In the genomic region with DNA sequence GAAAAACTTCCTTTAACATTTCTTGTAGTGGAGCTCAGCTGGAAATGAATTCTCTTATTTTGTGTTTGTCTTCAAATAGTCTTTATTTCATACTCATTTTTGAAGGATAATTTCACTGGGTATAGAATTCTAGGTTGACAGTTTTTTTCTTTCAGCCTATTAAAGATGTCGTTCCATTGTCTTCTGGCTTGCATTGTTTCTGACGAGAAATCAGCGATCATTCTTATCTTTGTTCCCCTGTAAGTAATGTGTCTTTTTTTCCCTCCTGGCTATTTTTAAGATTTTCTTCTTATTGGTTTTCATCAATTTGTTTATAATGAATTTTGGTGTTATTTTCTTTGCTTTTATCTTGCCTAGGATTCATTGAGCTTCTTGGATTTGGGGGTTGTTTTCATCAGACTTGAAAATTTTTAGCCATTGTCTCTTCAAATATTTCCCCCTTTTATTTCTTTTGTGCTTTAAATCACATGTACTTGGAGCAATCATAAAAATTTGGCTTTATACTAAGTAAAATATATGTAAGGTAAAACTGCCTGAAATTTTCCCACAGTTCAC, we compare ENCODE assay signal across 21 cellular contexts.
DNase-seq lines count a peak whose midpoint lies in the region; ATAC-seq, FAIRE-seq and TF ChIP-seq lines count a peak whose summit lies in the region.
"Had no signal": no experiment of that assay in that cellular context is flagged by ENCODE, and none has a peak within 500 bp of the region (broad histone marks: within the 10 kb centered on the region; RNA-seq: fewer than 3 reads in every experiment).

No MANE protein-coding gene starts in this region.

- no peaks in the 10 kb centered on the region for H3K4me1 ChIP-seq in Karpas-422 (ENCODE audit: low read length)
- no peaks in the 10 kb centered on the region for H3K4me1 ChIP-seq in K562 (replicated peaks in 1 of 2; ENCODE audit: control insufficient read depth in 2 of 2, insufficient read depth in 2 of 2, low read length in 2 of 2)
- H3K4me1 ChIP-seq in spleen, result no peaks in the 10 kb centered on the region
- H3K4me1 ChIP-seq: A549, Caco-2 had no signal

- WGBS in K562 (ENCODE audit: insufficient coverage, low coverage, missing lambda C conversion rate), result 3% methylated on average over 3 of the region's 3 CpGs
- 92 to 99% (median 96%) methylated on average over 3 of the region's 3 CpGs for WGBS in spleen, 5 donors

- H3K27me3 ChIP-seq in Karpas-422 (ENCODE audit: low read length), result peaks cover 5% of the 10 kb centered on the region; the same call in 1 of the 2 replicates
- H3K27me3 ChIP-seq in K562 (ENCODE audit: control insufficient read depth in 2 of 2, insufficient read depth in 2 of 2, low read length in 2 of 2), result no peaks in the 10 kb centered on the region
- peaks cover 0 to 6% (median 0%) of the 10 kb centered on the region in 7 donors for H3K27me3 ChIP-seq in spleen (replicated peaks in 1 of 7)
- H3K27me3 ChIP-seq: MG63 had no signal

- no peak overlapping the region for H3K9ac ChIP-seq in Karpas-422 (ENCODE audit: low read length)
- H3K9ac ChIP-seq in K562 (ENCODE audit: insufficient read depth in 1 of 2, low read depth in 2 of 2, low read length in 2 of 2), result no peak overlapping the region
- H3K9ac ChIP-seq: KMS-11 had no signal

- ATAC-seq in K562, result no peak
- ATAC-seq: A549, Right ventricle myocardium inferior had no signal

- DNase-seq in NCI-H1105 treated with DMSO at 0.1 percent for 48 hours (lab: John Stamatoyannopoulos, UW), result peak; percentile 42
- no peak for DNase-seq in NCI-H1105 (lab: John Stamatoyannopoulos, UW)
- peak; percentile 3 for DNase-seq in ACHN
- DNase-seq in Karpas-422, result no peak
- DNase-seq in K562 (ENCODE audit: extremely low read depth in 1 of 4, low spot score in 3 of 4), result no peak
- DNase-seq in activated CD8-positive, alpha-beta memory T cell treated with anti-CD3 and anti-CD28 coated beads, Interleukin-2, amount 50 U/mL, for 4 hours, result no peak
- no peak for DNase-seq in spleen
- DNase-seq in RPMI8226, result no peak
- DNase-seq: Caco-2, DMS79 treated with DMSO at 0.1 percent for 48 hours, MG63, NCI-H1436, NCI-H2081 treated with DMSO at 0.1 percent for 48 hours, NCI-H524, T-helper 1 cell had no signal

- H3K9me2 ChIP-seq in Karpas-422 (replicated peaks; ENCODE audit: insufficient read depth, low read length), result no peaks in the 10 kb centered on the region

- H3K9me1 ChIP-seq in K562 (ENCODE audit: control insufficient read depth, insufficient read depth, low read length), result no peaks in the 10 kb centered on the region

- H3K36me3 ChIP-seq in Karpas-422 (ENCODE audit: insufficient read depth, low read length) (0 out of 2 replicates have a peak, but pooled peaks cover 4% of the 10 kb centered on the region), K562 (ENCODE audit: control insufficient read depth, insufficient read depth, low read length) (no peaks in the 10 kb centered on the region), spleen (no peaks in the 10 kb centered on the region)
- H3K36me3 ChIP-seq: MG63 had no signal

- no TSS peak for BruUV-seq in K562 (replicated peaks; lab: Mats Ljungman, UMichigan)

- H3K4me3 ChIP-seq in Karpas-422 (ENCODE audit: low read length) (peak overlapping the region; percentile 12; the same call in 1 of the 2 replicates), K562 (no peak overlapping the region), spleen (no peak overlapping the region)
- H3K4me3 ChIP-seq: A549, MG63, SK-N-MC had no signal

- H4K20me1 ChIP-seq in Karpas-422 (ENCODE audit: insufficient read depth, low read depth, low read length) (no peaks in the 10 kb centered on the region), K562 (replicated peaks; ENCODE audit: control insufficient read depth, insufficient read depth, low read length) (no peaks in the 10 kb centered on the region)

- H3K9me3 ChIP-seq in Karpas-422 (ENCODE audit: low read length), result peaks cover 20% of the 10 kb centered on the region
- no peaks in the 10 kb centered on the region; the same call in 1 of the 2 replicates for H3K9me3 ChIP-seq in K562 (replicated peaks; ENCODE audit: control insufficient read depth, insufficient read depth, low read depth, low read length)
- H3K9me3 ChIP-seq in spleen, result peaks cover 6 to 53% (median 46%) of the 10 kb centered on the region in 8 donors

- H2AFZ ChIP-seq in Karpas-422 (ENCODE audit: low read length) (no peak overlapping the region), K562 (ENCODE audit: low read depth, low read length) (no peak overlapping the region)

- TF ChIP-seq POLR2A in K562 (conservative IDR thresholded peaks at IDR 0.05) (no peak), spleen (IDR thresholded peaks at IDR 0.05) (no peak)

- TF ChIP-seq RAD21 in K562 (CRISPR knock-in tag; conservative IDR thresholded peaks at IDR 0.05 in 1 of 2, IDR thresholded peaks at IDR 0.05 in 1 of 2), result no peak

- CTCF ChIA-PET in K562 (lab: Yijun Ruan, JAX; ENCODE audit: low intra/inter-chr PET ratio), result no interaction called here

- TF ChIP-seq EP300 in K562 (IDR thresholded peaks at IDR 0.05; ENCODE audit: low read length), result no peak

- no peaks in the 10 kb centered on the region for H3K79me2 ChIP-seq in Karpas-422 (ENCODE audit: low read length)
- H3K79me2 ChIP-seq in K562 (ENCODE audit: control insufficient read depth, insufficient read depth, low read length), result no peaks in the 10 kb centered on the region

- intact Hi-C loops in K562 (cut with micrococcal nuclease) (no loop called here), spleen (cut with DNase I; ENCODE audit: low total_unique reads) (no loop called here)

- in situ Hi-C loops in ACHN (cut with HindIII; ENCODE audit: low pct_ligation_motif_present, low pct_unique_long_range_greater_than_20kb, low sequenced_read_pairs) (no loop called here), K562 (cut with MboI) (no loop called here)

- TF ChIP-seq CTCF in K562 (IDR thresholded peaks at IDR 0.05 in 2 of 3, conservative IDR thresholded peaks at IDR 0.05 in 1 of 3; ENCODE audit: insufficient read depth in 2 of 3, low read depth in 1 of 3, low read length in 3 of 3) (no peak), spleen (IDR thresholded peaks at IDR 0.05 in 8 of 11, conservative IDR thresholded peaks at IDR 0.05 in 3 of 11) (no peak)

- POLR2A ChIA-PET in K562 (lab: Yijun Ruan, JAX), result no interaction called here

- H3K4me2 ChIP-seq in Karpas-422 (ENCODE audit: low read depth, low read length, poor library complexity, severe bottlenecking) (no peak overlapping the region), K562 (ENCODE audit: insufficient read depth, low read length) (no peak overlapping the region)
- H3K4me2 ChIP-seq: A549, KMS-11 had no signal

- H3K27ac ChIP-seq in Karpas-422 (ENCODE audit: low read length), result no peak overlapping the region
- no peak overlapping the region for H3K27ac ChIP-seq in K562 (ENCODE audit: extremely low read depth, low read depth, low read length)
- H3K27ac ChIP-seq in spleen, result no peak overlapping the region
- H3K27ac ChIP-seq: A549, KMS-11, SK-N-MC had no signal

- FAIRE-seq in K562 (lab: Jason Lieb, UNC), result no peak
- FAIRE-seq: A549, G401.6, GM12892 had no signal

TF ChIP-seq in K562, 482 proteins besides CTCF, POLR2A, EP300 and RAD21 (continues in another document):
- TF ChIP-seq TEAD1 (CRISPR knock-in tag; IDR thresholded peaks at IDR 0.05), result no peak
- TF ChIP-seq CCNT2 (IDR thresholded peaks at IDR 0.05; ENCODE audit: borderline replicate concordance, extremely low read depth, insufficient read length, low read depth, low read length), result no peak
- no peak for TF ChIP-seq ZNF12 (CRISPR knock-in tag; IDR thresholded peaks at IDR 0.05)
- peak in 1 of 2 experiments; percentile 73; a peak in 2 of 3 replicates for TF ChIP-seq CBX3 (IDR thresholded peaks at IDR 0.05; ENCODE audit: borderline replicate concordance in 1 of 2, low read length in 2 of 2)
- TF ChIP-seq EHMT2 (IDR thresholded peaks at IDR 0.05), result 0 out of 2 replicates have a peak, but pooled peaks have one; percentile 20
- TF ChIP-seq CBX5 (IDR thresholded peaks at IDR 0.05; ENCODE audit: borderline replicate concordance, low read depth), result peak; percentile 74
- no peak for TF ChIP-seq ATF1 (CRISPR knock-in tag; IDR thresholded peaks at IDR 0.05)
- no peak for TF ChIP-seq ATF1 (tag; IDR thresholded peaks at IDR 0.05)
- TF ChIP-seq JUND (IDR thresholded peaks at IDR 0.05; ENCODE audit: borderline replicate concordance, low read depth, low read length), result no peak
- no peak for TF ChIP-seq JUND (tag; IDR thresholded peaks at IDR 0.05; ENCODE audit: borderline replicate concordance, low read depth, low read length)
- 0 out of 2 replicates have a peak, but pooled peaks have one; percentile 11 for TF ChIP-seq SOX6 (IDR thresholded peaks at IDR 0.05)
- no peak for TF ChIP-seq HDAC3 (IDR thresholded peaks at IDR 0.05; ENCODE audit: borderline replicate concordance, partially characterized antibody)
- TF ChIP-seq CHCHD3 (CRISPR knock-in tag; IDR thresholded peaks at IDR 0.05), result no peak
- 0 out of 2 replicates have a peak, but pooled peaks have one; percentile 13 for TF ChIP-seq ZEB2 (IDR thresholded peaks at IDR 0.05)
- no peak for TF ChIP-seq ZNF740 (CRISPR knock-in tag; IDR thresholded peaks at IDR 0.05)
- TF ChIP-seq ZNF740 (tag; IDR thresholded peaks at IDR 0.05), result no peak
- TF ChIP-seq GTF2F1 (IDR thresholded peaks at IDR 0.05; ENCODE audit: low read depth, low read length), result no peak
- no peak for TF ChIP-seq MYBL2 (IDR thresholded peaks at IDR 0.05; ENCODE audit: low read depth)
- TF ChIP-seq MYBL2 (CRISPR knock-in tag; IDR thresholded peaks at IDR 0.05; ENCODE audit: borderline replicate concordance), result no peak
- peak; percentile 84 for TF ChIP-seq ZNF280A (IDR thresholded peaks at IDR 0.05; ENCODE audit: low read depth, partially characterized antibody)

Comparison
In these comparisons a context has a peak if more than half of its experiments do, and no peak if none do; other contexts are left out.
1. DNase-seq: peak in NCI-H1105 treated with DMSO at 0.1 percent for 48 hours (single experiment) and ACHN (single experiment); none in NCI-H1105 (single experiment), Karpas-422 (single experiment), K562 (0 of 4), activated CD8-positive, alpha-beta memory T cell treated with anti-CD3 and anti-CD28 coated beads, Interleukin-2, amount 50 U/mL, for 4 hours (single experiment), spleen (single experiment) and RPMI8226 (single experiment).